Comparison of ENCODE assay signal across 8 cellular contexts in the genomic region with DNA sequence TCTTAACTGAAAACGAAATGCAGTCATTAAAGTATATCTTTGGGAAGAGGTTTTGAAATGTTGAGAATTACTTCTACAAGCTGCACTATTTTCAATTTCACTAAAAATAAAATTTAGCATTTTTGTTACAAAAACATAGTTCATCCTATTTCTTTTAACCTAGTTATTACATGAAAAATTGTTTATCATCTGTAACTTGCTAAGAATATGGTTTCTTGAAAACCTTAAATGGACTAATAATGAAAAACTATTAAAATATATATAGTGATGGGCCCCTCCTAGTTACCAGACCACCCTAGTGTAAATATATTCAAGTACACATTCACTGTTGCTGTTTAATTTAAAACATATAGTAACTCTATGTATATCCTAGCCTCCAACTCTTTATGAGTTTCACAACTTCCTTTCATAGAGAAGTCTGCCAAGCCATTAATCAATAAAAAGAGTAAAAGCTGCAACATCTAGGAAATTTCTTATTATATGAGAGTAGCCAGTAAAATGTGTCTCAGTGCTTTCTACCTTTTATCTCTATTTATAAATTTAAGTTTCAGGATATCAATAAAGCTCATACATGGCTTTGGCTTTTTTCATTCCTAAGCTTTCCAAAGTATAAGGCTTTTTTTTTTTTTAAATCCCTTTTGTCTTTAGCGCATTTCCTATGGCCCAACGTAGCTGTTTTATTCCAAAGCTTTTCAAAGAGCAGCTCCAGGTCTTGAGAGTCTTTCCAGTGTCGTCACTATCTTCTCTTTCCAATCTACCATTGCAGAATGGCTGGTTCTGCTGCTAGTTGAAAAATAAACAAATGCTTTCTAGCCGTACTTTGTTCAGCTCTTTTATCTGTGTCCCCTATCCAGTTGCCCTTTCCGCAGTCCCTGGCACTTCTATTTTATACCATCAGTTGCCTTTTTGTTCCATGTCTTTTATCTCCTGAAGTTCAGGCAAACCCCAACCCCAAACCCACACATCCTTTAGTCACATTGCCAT. TPM values are rescaled to one million over a fixed set of nuclear protein-coding genes. Genes with fewer than 3 reads are reported as not detected.
DNase-seq lines count a peak whose midpoint lies in the region; ATAC-seq, FAIRE-seq and TF ChIP-seq lines count a peak whose summit lies in the region.

No MANE protein-coding gene starts in this region.

- TF ChIP-seq POLR2A in Peyer's patch (IDR thresholded peaks at IDR 0.05) (peak in 1 of 2 donors; percentile 7), endothelial cell of umbilical vein (IDR thresholded peaks at IDR 0.05; ENCODE audit: low read depth, low read length) (no peak), ovary (IDR thresholded peaks at IDR 0.05) (no peak)

- H3K27ac ChIP-seq in Peyer's patch: peak overlapping the region; percentile 97 to 100 (median 99)
- H3K27ac ChIP-seq in endothelial cell of umbilical vein (ENCODE audit: insufficient read depth, low read depth, low read length): peak overlapping the region; percentile 87
- H3K27ac ChIP-seq in ovary: peak overlapping the region; percentile 38 to 94

- H3K27me3 Mint-ChIP-seq in activated T-cell treated with anti-CD3 and anti-CD28 coated beads, Interleukin-2, amount 50 U/mL, for 24 hours: no peaks in the 10 kb centered on the region

- peak overlapping the region; percentile 99 for H3K27ac Mint-ChIP-seq in activated T-cell treated with anti-CD3 and anti-CD28 coated beads, Interleukin-2, amount 50 U/mL, for 24 hours

- dilution Hi-C loops in endothelial cell of umbilical vein (cut with MboI; ENCODE audit: extremely low pct_ligation_motif_present, low sequenced_read_pairs): loop anchor here (10.0 to 25.0 kb wide), 2 partner anchors 384 to 471 kb away; no protein-coding TSS in a partner anchor

- WGBS in ovary, 3 donors: 3 to 12% (median 8%) methylated on average over 6 of the region's 6 CpGs

- CTCF ChIA-PET in endothelial cell of umbilical vein (lab: Charles Lee): interaction anchor here (0.8 to 9.1 kb wide), 12 partner anchors 9 to 501 kb away, joined by 3 to 80 read pairs (median 6); no protein-coding TSS in a partner anchor

- peak overlapping the region; percentile 98 for H3K4me2 ChIP-seq in endothelial cell of umbilical vein (ENCODE audit: insufficient read depth, low read length)

- peak overlapping the region; percentile 94 for H3K9ac ChIP-seq in endothelial cell of umbilical vein (replicated peaks; ENCODE audit: extremely low read depth, insufficient read depth, low read length)

- H3K9me3 Mint-ChIP-seq in activated T-cell treated with anti-CD3 and anti-CD28 coated beads, Interleukin-2, amount 50 U/mL, for 24 hours: no peaks in the 10 kb centered on the region

- no peak for DNase-seq in activated T-cell treated with anti-CD3 and anti-CD28 coated beads, Interleukin-2, amount 50 U/mL, for 24 hours
- DNase-seq in activated T-cell treated with anti-CD3 and anti-CD28 coated beads for 4 hours (no peak), Peyer's patch (no peak), endothelial cell of umbilical vein (ENCODE audit: low read depth, low spot score) (peak; percentile 66), ovary (no peak), ecto neural progenitor cell (ENCODE audit: low spot score) (no peak), posterior vena cava (ENCODE audit: low spot score) (no peak)

- H3K27me3 ChIP-seq in Peyer's patch (no peaks in the 10 kb centered on the region), endothelial cell of umbilical vein (ENCODE audit: control insufficient read depth in 2 of 2, insufficient read depth in 2 of 2, low read length in 2 of 2) (no peaks in the 10 kb centered on the region), ovary (no peaks in the 10 kb centered on the region)

- TSS peak; percentile 75 for BruUV-seq in endothelial cell of umbilical vein (replicated peaks; lab: Mats Ljungman, UMichigan)

- peaks cover 73% of the 10 kb centered on the region for H3K36me3 Mint-ChIP-seq in activated T-cell treated with anti-CD3 and anti-CD28 coated beads, Interleukin-2, amount 50 U/mL, for 24 hours (ENCODE audit: low read depth)

- H3K4me1 Mint-ChIP-seq in activated T-cell treated with anti-CD3 and anti-CD28 coated beads, Interleukin-2, amount 50 U/mL, for 24 hours (ENCODE audit: low read depth): peaks cover 79% of the 10 kb centered on the region

- H3K4me3 Mint-ChIP-seq in activated T-cell treated with anti-CD3 and anti-CD28 coated beads, Interleukin-2, amount 50 U/mL, for 24 hours: peak overlapping the region; percentile 94

- H3K9me3 ChIP-seq in Peyer's patch (no peaks in the 10 kb centered on the region), endothelial cell of umbilical vein (replicated peaks; ENCODE audit: control insufficient read depth, insufficient read depth, low read length) (no peaks in the 10 kb centered on the region), ovary (no peaks in the 10 kb centered on the region)

- peaks cover 62% of the 10 kb centered on the region for H3K79me2 ChIP-seq in endothelial cell of umbilical vein (ENCODE audit: control insufficient read depth, insufficient read depth, low read length)

- H4K20me1 ChIP-seq in endothelial cell of umbilical vein (replicated peaks; ENCODE audit: control insufficient read depth, extremely low read depth, insufficient read depth, low read length): no peaks in the 10 kb centered on the region

- H3K4me1 ChIP-seq in Peyer's patch (peaks cover 0 to 44% (median 26%) of the 10 kb centered on the region in 4 donors), endothelial cell of umbilical vein (ENCODE audit: control insufficient read depth, extremely low read depth, insufficient read depth, low read length) (peaks cover 54% of the 10 kb centered on the region), ovary (ENCODE audit: insufficient read depth) (peaks cover 8% of the 10 kb centered on the region)

- H3K36me3 ChIP-seq in Peyer's patch (peaks cover 0 to 17% (median 0%) of the 10 kb centered on the region in 3 donors), endothelial cell of umbilical vein (ENCODE audit: control insufficient read depth in 2 of 2, extremely low read depth in 1 of 2, insufficient read depth in 2 of 2, low read length in 2 of 2) (peaks cover 5 to 11% of the 10 kb centered on the region in 2 experiments), ovary (no peaks in the 10 kb centered on the region)

- intact Hi-C loops in endothelial cell of umbilical vein (cut with micrococcal nuclease) (loop anchor here (2.0 kb wide), 1 partner anchor 241 kb away; no protein-coding TSS in a partner anchor), ovary (cut with DNase I) (loop anchor here in 2 of 4 donors (5.0 to 10.0 kb wide), 4 partner anchors 59 to 361 kb away; no protein-coding TSS in a partner anchor), posterior vena cava (cut with DNase I) (no loop called here)

- no peak for TF ChIP-seq EP300 in ovary (IDR thresholded peaks at IDR 0.05)

- no peaks in the 10 kb centered on the region for H3K9me1 ChIP-seq in endothelial cell of umbilical vein (replicated peaks; ENCODE audit: control insufficient read depth, extremely low read depth, insufficient read depth, low read length)

- no peak for TF ChIP-seq CTCF in Peyer's patch (IDR thresholded peaks at IDR 0.05)
- no peak for TF ChIP-seq CTCF in endothelial cell of umbilical vein (IDR thresholded peaks at IDR 0.05; ENCODE audit: extremely low read depth in 1 of 2, insufficient read depth in 1 of 2, low read depth in 1 of 2, low read length in 2 of 2)
- TF ChIP-seq CTCF in ovary (IDR thresholded peaks at IDR 0.05): no peak

- FAIRE-seq in endothelial cell of umbilical vein (lab: Jason Lieb, UNC): peak; percentile 50

- H2AFZ ChIP-seq in endothelial cell of umbilical vein (ENCODE audit: low read depth, low read length): no peak overlapping the region

- ATAC-seq in GM21423 (IDR thresholded peaks at IDR 0.05; ENCODE audit: unreplicated experiment): no peak

- H3K4me3 ChIP-seq in Peyer's patch (peak overlapping the region in 2 of 4 donors; percentile 87 to 89), endothelial cell of umbilical vein (replicated peaks in 1 of 3; ENCODE audit: insufficient read depth in 1 of 3, low read depth in 1 of 3, low read length in 3 of 3) (peak overlapping the region; percentile 51 to 94 (median 57)), ovary (peak overlapping the region; percentile 78)

- POLR2A ChIA-PET in endothelial cell of umbilical vein (lab: Charles Lee): interaction anchor here (0.5 to 1.9 kb wide), 4 partner anchors 87 to 381 kb away, joined by 3 to 8 read pairs (median 5); no protein-coding TSS in a partner anchor

TF ChIP-seq in endothelial cell of umbilical vein, 7 proteins besides CTCF, POLR2A, EP300 and RAD21:
- TF ChIP-seq EZH2 (IDR thresholded peaks at IDR 0.05; ENCODE audit: borderline replicate concordance, low read depth, low read length, severe bottlenecking): no peak
- peak; percentile 40 for TF ChIP-seq GATA2 (IDR thresholded peaks at IDR 0.05; ENCODE audit: insufficient read depth, insufficient read length, low read depth, low read length)

RNA-seq across cellular contexts. Expression of a gene that starts 6.5 kb away (rescaled TPM):
- total RNA-seq in Peyer's patch (10 to 100 TPM; 73.4 to 99.6 (median 86.5) TPM), endothelial cell of umbilical vein (109 TPM in 2 replicates), ovary (100 to 1,000 TPM in 6 of 7 donors, 10 to 100 TPM in 1; 66.9 to 180 (median 117) TPM), posterior vena cava (10 to 100 TPM; 72.1 to 86.2 TPM)
- polyA plus RNA-seq in endothelial cell of umbilical vein (65.4 and 66.6 TPM in 2 replicates), ovary (10 to 100 TPM; 83.9 to 98.8 TPM)
- polyA plus RNA-seq in endothelial cell of umbilical vein (2011; cell fraction: cytosol; rRNA removed): 54.8 and 66.0 TPM in 2 replicates
- polyA plus RNA-seq in endothelial cell of umbilical vein (2011; cell fraction: nucleus; rRNA removed): 154 and 212 TPM in 2 replicates
- 52.6 and 76.5 TPM in 2 replicates for polyA plus RNA-seq in endothelial cell of umbilical vein (2012)
- 57.9 and 61.4 TPM in 2 replicates for polyA minus RNA-seq in endothelial cell of umbilical vein
- 65.2 TPM for polyA minus RNA-seq in endothelial cell of umbilical vein (2011; cell fraction: cytosol; rRNA and poly(A)+ RNA removed)
- polyA minus RNA-seq in endothelial cell of umbilical vein (2011; cell fraction: nucleus; rRNA and poly(A)+ RNA removed): 78.8 and 129 TPM in 2 replicates
